ENCODE assay signal across 9 cellular contexts in the genomic region with DNA sequence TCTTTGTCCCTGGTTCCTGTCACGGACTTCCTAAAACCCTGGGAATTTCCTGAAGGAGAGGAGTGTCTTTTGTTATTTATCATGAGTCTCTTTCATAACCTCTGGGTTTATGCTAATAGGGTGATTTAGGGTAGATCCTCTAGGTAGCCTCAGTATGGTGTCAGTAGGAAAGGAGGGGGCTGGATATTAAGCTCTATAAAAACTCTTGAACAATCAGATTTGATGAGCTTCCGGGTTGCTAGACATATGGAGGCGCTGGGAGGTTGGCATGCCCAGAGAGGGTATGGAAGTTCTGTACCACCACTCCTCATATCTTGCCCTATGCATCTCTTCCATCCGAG. TPM values are rescaled to one million over a fixed set of nuclear protein-coding genes. Genes with fewer than 3 reads are reported as not detected.
DNase-seq lines count a peak whose midpoint lies in the region; ATAC-seq, FAIRE-seq and TF ChIP-seq lines count a peak whose summit lies in the region.
"Had no signal": no experiment of that assay in that cellular context is flagged by ENCODE, and none has a peak within 500 bp of the region (broad histone marks: within the 10 kb centered on the region; RNA-seq: fewer than 3 reads in every experiment).

No MANE protein-coding gene starts in this region.

- H4K20me1 ChIP-seq in keratinocyte (ENCODE audit: control insufficient read depth, extremely low read depth, insufficient read depth, low read length): no peaks in the 10 kb centered on the region

- peaks cover 2% of the 10 kb centered on the region for H3K27me3 Mint-ChIP-seq in activated CD4-positive, alpha-beta T cell treated with anti-CD3 and anti-CD28 coated beads for 36 hours

- TF ChIP-seq CTCF in ascending aorta (IDR thresholded peaks at IDR 0.05) (no peak), keratinocyte (optimal IDR thresholded peaks at IDR 0.05 in 1 of 3, IDR thresholded peaks at IDR 0.05 in 1 of 3, conservative IDR thresholded peaks at IDR 0.05 in 1 of 3; ENCODE audit: extremely low read depth in 1 of 3, insufficient read depth in 2 of 3, low read length in 3 of 3) (no peak), stomach (IDR thresholded peaks at IDR 0.05) (no peak), GM10248 (IDR thresholded peaks at IDR 0.05; ENCODE audit: control extremely low read depth, extremely low read depth, low read depth, missing control alignments) (no peak)

- TF ChIP-seq POLR2A in stomach (IDR thresholded peaks at IDR 0.05): no peak

- no peaks in the 10 kb centered on the region for H3K9me1 ChIP-seq in keratinocyte (ENCODE audit: control insufficient read depth, extremely low read depth, insufficient read depth, low read length)

- TF ChIP-seq EP300 in stomach (IDR thresholded peaks at IDR 0.05): no peak

- peaks cover 17% of the 10 kb centered on the region for H3K4me1 Mint-ChIP-seq in activated CD4-positive, alpha-beta T cell treated with anti-CD3 and anti-CD28 coated beads for 36 hours

- no peak for FAIRE-seq in keratinocyte (lab: Jason Lieb, UNC)

- H3K27me3 ChIP-seq in ascending aorta (no peaks in the 10 kb centered on the region), keratinocyte (ENCODE audit: control insufficient read depth, extremely low read depth, insufficient read depth, low read length) (no peaks in the 10 kb centered on the region), stomach (no peaks in the 10 kb centered on the region)

- H3K9ac ChIP-seq in keratinocyte (ENCODE audit: control insufficient read depth, extremely low read depth, insufficient read depth, low read length): no peak overlapping the region

- H3K9me3 ChIP-seq in ascending aorta: no peaks in the 10 kb centered on the region
- H3K9me3 ChIP-seq in keratinocyte (ENCODE audit: control insufficient read depth, low read depth, low read length): no peaks in the 10 kb centered on the region
- H3K9me3 ChIP-seq in stomach: no peaks in the 10 kb centered on the region

- H3K27ac Mint-ChIP-seq in activated CD4-positive, alpha-beta T cell treated with anti-CD3 and anti-CD28 coated beads for 36 hours: no peak overlapping the region

- no peaks in the 10 kb centered on the region for H3K36me3 Mint-ChIP-seq in activated CD4-positive, alpha-beta T cell treated with anti-CD3 and anti-CD28 coated beads for 36 hours (ENCODE audit: low read depth)

- intact Hi-C loops in activated CD4-positive, alpha-beta T cell treated with anti-CD3 and anti-CD28 coated beads for 36 hours (cut with DNase I, micrococcal nuclease): no loop called here
- intact Hi-C loops in ascending aorta (cut with DNase I): no loop called here
- intact Hi-C loops in stomach (cut with DNase I; ENCODE audit: low total_unique reads): no loop called here

- ATAC-seq in activated CD4-positive, alpha-beta T cell treated with anti-CD3 and anti-CD28 coated beads for 36 hours: peak; percentile 46

- dilution Hi-C loops in keratinocyte (cut with MboI; ENCODE audit: extremely low pct_ligation_motif_present, low sequenced_read_pairs): no loop called here

- H3K4me3 Mint-ChIP-seq in activated CD4-positive, alpha-beta T cell treated with anti-CD3 and anti-CD28 coated beads for 36 hours: peak overlapping the region; percentile 62

- H3K4me1 ChIP-seq in ascending aorta (no peaks in the 10 kb centered on the region), keratinocyte (ENCODE audit: control insufficient read depth, extremely low read depth, insufficient read depth, low read length) (peaks cover 13% of the 10 kb centered on the region), stomach (peaks cover 0 to 13% (median 5%) of the 10 kb centered on the region in 4 donors)

- POLR2A ChIA-PET in activated CD4-positive, alpha-beta T cell treated with anti-CD3 and anti-CD28 coated beads for 36 hours (lab: Charles Lee): no interaction called here
- POLR2A ChIA-PET in GM10248 (lab: Yijun Ruan, JAX): no interaction called here

- CTCF ChIA-PET in activated CD4-positive, alpha-beta T cell treated with anti-CD3 and anti-CD28 coated beads for 36 hours (lab: Charles Lee): no interaction called here
- CTCF ChIA-PET in GM10248 (lab: Yijun Ruan, JAX): interaction anchor here (3.2 kb wide), 1 partner anchor 12 kb away, joined by 19 read pairs; no protein-coding TSS in a partner anchor

- no peak overlapping the region for H2AFZ ChIP-seq in keratinocyte (ENCODE audit: control insufficient read depth, low read length)

- DNase-seq in activated CD4-positive, alpha-beta T cell treated with anti-CD3 and anti-CD28 coated beads for 36 hours: no peak
- no peak for DNase-seq in activated CD4-positive, alpha-beta T cell treated with anti-CD3 and anti-CD28 coated beads, Interleukin-2, amount 50 U/mL, for 48 hours
- DNase-seq in ascending aorta (ENCODE audit: low spot score in 2 of 2) (no peak), keratinocyte (ENCODE audit: low read depth, low spot score) (no peak), stomach (no peak), GM10248 (ENCODE audit: extremely low spot score) (no peak), foreskin melanocyte (no peak)
- DNase-seq in stimulated activated CD4-positive, alpha-beta T cell treated with anti-CD3 and anti-CD28 coated beads, Interleukin-4, amount 100 ng/mL, for 1 hour: no peak
- DNase-seq: NCI-H1092 treated with DMSO at 0.1 percent for 48 hours had no signal

- no peaks in the 10 kb centered on the region for H3K36me3 ChIP-seq in ascending aorta
- H3K36me3 ChIP-seq in keratinocyte (ENCODE audit: control insufficient read depth in 2 of 2, extremely low read depth in 1 of 2, insufficient read depth in 2 of 2, low read length in 2 of 2): no peaks in the 10 kb centered on the region
- no peaks in the 10 kb centered on the region for H3K36me3 ChIP-seq in stomach

- H3K4me3 ChIP-seq in ascending aorta (peak overlapping the region; percentile 50 to 65), keratinocyte (ENCODE audit: control insufficient read depth in 2 of 3, extremely low read depth in 1 of 3, insufficient read depth in 2 of 3, low read depth in 1 of 3, low read length in 3 of 3) (peak overlapping the region in 1 of 3 experiments; percentile 43), stomach (peak overlapping the region; percentile 32 to 44 (median 38))

- no peaks in the 10 kb centered on the region for H3K79me2 ChIP-seq in keratinocyte (ENCODE audit: control insufficient read depth, insufficient read depth, low read length)

- peaks cover 2% of the 10 kb centered on the region for H3K9me3 Mint-ChIP-seq in activated CD4-positive, alpha-beta T cell treated with anti-CD3 and anti-CD28 coated beads for 36 hours (ENCODE audit: low read depth)

- peak overlapping the region; percentile 57 for H3K4me2 ChIP-seq in keratinocyte (ENCODE audit: control insufficient read depth, extremely low read depth, insufficient read depth, low read depth, low read length)

- 63 to 75% (median 72%) methylated on average over 4 of the region's 4 CpGs for WGBS in stomach, 5 donors

- H3K27ac ChIP-seq in ascending aorta: no peak overlapping the region
- H3K27ac ChIP-seq in keratinocyte (ENCODE audit: control insufficient read depth, insufficient read depth, low read length): peak overlapping the region; percentile 49
- no peak overlapping the region for H3K27ac ChIP-seq in stomach

RNA-seq across cellular contexts. Expression of gene PTBP3, which starts 15.5 kb away (rescaled TPM):
- 100 to 1,000 TPM in 1 of 2 experiments, 10 to 100 TPM in 1; 98.9 to 176 TPM for total RNA-seq in activated CD4-positive, alpha-beta T cell treated with anti-CD3 and anti-CD28 coated beads for 36 hours
- total RNA-seq in ascending aorta: 21.3 TPM
- polyA plus RNA-seq in keratinocyte: 43.7 to 83.3 TPM (median 51.0 TPM) in 3 replicates
- 12.4 TPM for polyA plus RNA-seq in keratinocyte (2011; ENCODE audit: low read depth)
- 40.3 and 64.4 TPM in 2 replicates for polyA plus RNA-seq in keratinocyte (2011; cell fraction: cytosol; rRNA removed)
- polyA plus RNA-seq in keratinocyte (2011; cell fraction: nucleus; rRNA removed): 48.1 and 49.1 TPM in 2 replicates
- 22.0 and 35.0 TPM in 2 replicates for polyA plus RNA-seq in keratinocyte (2012; ENCODE audit: low replicate concordance)
- 47.9 to 167 TPM (median 114 TPM) in 3 replicates for polyA minus RNA-seq in keratinocyte
- polyA minus RNA-seq in keratinocyte (2011; cell fraction: cytosol; rRNA and poly(A)+ RNA removed): 49.3 TPM
- polyA minus RNA-seq in keratinocyte (2011; cell fraction: nucleus; rRNA and poly(A)+ RNA removed): 32.8 and 60.3 TPM in 2 replicates
- total RNA-seq in stomach: 10 to 100 TPM; 15.2 to 90.7 (median 29.5) TPM
- 10 to 100 TPM; 11.7 to 22.5 (median 15.3) TPM for polyA plus RNA-seq in stomach

RNA-seq across cellular contexts. Expression of gene HSDL2, which starts 30.9 kb away (rescaled TPM):
- total RNA-seq in activated CD4-positive, alpha-beta T cell treated with anti-CD3 and anti-CD28 coated beads for 36 hours: 10 to 100 TPM; 24.7 to 30.9 TPM
- total RNA-seq in ascending aorta: 18.6 TPM
- 15.7 to 27.6 TPM (median 25.0 TPM) in 3 replicates for polyA plus RNA-seq in keratinocyte
- 38.8 TPM for polyA plus RNA-seq in keratinocyte (2011; ENCODE audit: low read depth)
- polyA plus RNA-seq in keratinocyte (2011; cell fraction: cytosol; rRNA removed): 18.2 and 29.0 TPM in 2 replicates
- polyA plus RNA-seq in keratinocyte (2011; cell fraction: nucleus; rRNA removed): 12.6 and 14.9 TPM in 2 replicates
- polyA plus RNA-seq in keratinocyte (2012; ENCODE audit: low replicate concordance): 14.7 and 19.8 TPM in 2 replicates
- polyA minus RNA-seq in keratinocyte: 5.4 to 26.8 TPM (median 17.2 TPM) in 3 replicates
- 18.2 TPM for polyA minus RNA-seq in keratinocyte (2011; cell fraction: cytosol; rRNA and poly(A)+ RNA removed)
- 7.1 and 14.0 TPM in 2 replicates for polyA minus RNA-seq in keratinocyte (2011; cell fraction: nucleus; rRNA and poly(A)+ RNA removed)
- total RNA-seq in stomach: 10 to 100 TPM; 18.3 to 56.9 (median 28.1) TPM
- polyA plus RNA-seq in stomach: 10 to 100 TPM; 19.6 to 24.5 (median 23.5) TPM
